In genomic region chr9:110975278-110975677, GRCh38 we compare ENCODE assay signal across 14 cellular contexts.
"Had no signal": no experiment of that assay in that cellular context is flagged by ENCODE, and none has a peak within 500 bp of the region (broad histone marks: within the 10 kb centered on the region; RNA-seq: fewer than 3 reads in every experiment).

No MANE protein-coding gene starts in this region.

- DNase-seq: activated effector memory CD4-positive, alpha-beta T cell treated with Interleukin-2 at 50 U/mL for 16 hours; amygdala; cerebellar nuclear complex; gastrocnemius medialis; heart right ventricle; islet precursor cell; left lung; stimulated activated CD4-positive, alpha-beta T cell treated with anti-CD3 and anti-CD28 coated beads, Interleukin-4, amount 100 ng/mL, for 24 hours; stimulated activated naive CD8-positive, alpha-beta T cell treated with anti-CD3 and anti-CD28 coated beads, Interleukin-15, amount 100 ng/mL, for 72 hours; testis had no signal

- H3K9me3 ChIP-seq: gastrocnemius medialis, heart right ventricle, left lung, testis had no signal

- H3K4me3 ChIP-seq: gastrocnemius medialis, heart right ventricle, left lung, testis had no signal

- ATAC-seq: activated CD4-positive, CD25-positive, alpha-beta regulatory T cell treated with anti-CD3 and anti-CD28 coated beads, Interleukin-2, amount 50 U/mL, for 24 hours; activated naive CD4-positive, alpha-beta T cell treated with anti-CD3 and anti-CD28 coated beads, Interleukin-2, amount 50 U/mL, for 72 hours; gastrocnemius medialis; stimulated activated naive CD8-positive, alpha-beta T cell treated with anti-CD3 and anti-CD28 coated beads, Interleukin-15, amount 100 ng/mL, for 72 hours had no signal

- H3K36me3 ChIP-seq: gastrocnemius medialis had no signal

- H3K27me3 ChIP-seq: gastrocnemius medialis, heart right ventricle, left lung, testis had no signal

- H3K27ac ChIP-seq: gastrocnemius medialis, heart right ventricle, left lung, testis had no signal

- H3K4me3 Mint-ChIP-seq: memory B cell; nephron; stimulated activated naive CD8-positive, alpha-beta T cell treated with anti-CD3 and anti-CD28 coated beads, Interleukin-15, amount 100 ng/mL, for 72 hours had no signal

- H3K4me1 Mint-ChIP-seq: memory B cell; stimulated activated naive CD8-positive, alpha-beta T cell treated with anti-CD3 and anti-CD28 coated beads, Interleukin-15, amount 100 ng/mL, for 72 hours had no signal

- H3K4me1 ChIP-seq: gastrocnemius medialis had no signal

- H3K27ac Mint-ChIP-seq: activated naive CD4-positive, alpha-beta T cell treated with anti-CD3 and anti-CD28 coated beads, Interleukin-2, amount 50 U/mL, for 72 hours; memory B cell; nephron; stimulated activated naive CD8-positive, alpha-beta T cell treated with anti-CD3 and anti-CD28 coated beads, Interleukin-15, amount 100 ng/mL, for 72 hours had no signal

- H3K36me3 Mint-ChIP-seq: activated naive CD4-positive, alpha-beta T cell treated with anti-CD3 and anti-CD28 coated beads, Interleukin-2, amount 50 U/mL, for 72 hours; memory B cell had no signal

- H3K27me3 Mint-ChIP-seq: memory B cell; stimulated activated naive CD8-positive, alpha-beta T cell treated with anti-CD3 and anti-CD28 coated beads, Interleukin-15, amount 100 ng/mL, for 72 hours had no signal
